Comparison of ENCODE assay signal across 17 cellular contexts in the genomic region with DNA sequence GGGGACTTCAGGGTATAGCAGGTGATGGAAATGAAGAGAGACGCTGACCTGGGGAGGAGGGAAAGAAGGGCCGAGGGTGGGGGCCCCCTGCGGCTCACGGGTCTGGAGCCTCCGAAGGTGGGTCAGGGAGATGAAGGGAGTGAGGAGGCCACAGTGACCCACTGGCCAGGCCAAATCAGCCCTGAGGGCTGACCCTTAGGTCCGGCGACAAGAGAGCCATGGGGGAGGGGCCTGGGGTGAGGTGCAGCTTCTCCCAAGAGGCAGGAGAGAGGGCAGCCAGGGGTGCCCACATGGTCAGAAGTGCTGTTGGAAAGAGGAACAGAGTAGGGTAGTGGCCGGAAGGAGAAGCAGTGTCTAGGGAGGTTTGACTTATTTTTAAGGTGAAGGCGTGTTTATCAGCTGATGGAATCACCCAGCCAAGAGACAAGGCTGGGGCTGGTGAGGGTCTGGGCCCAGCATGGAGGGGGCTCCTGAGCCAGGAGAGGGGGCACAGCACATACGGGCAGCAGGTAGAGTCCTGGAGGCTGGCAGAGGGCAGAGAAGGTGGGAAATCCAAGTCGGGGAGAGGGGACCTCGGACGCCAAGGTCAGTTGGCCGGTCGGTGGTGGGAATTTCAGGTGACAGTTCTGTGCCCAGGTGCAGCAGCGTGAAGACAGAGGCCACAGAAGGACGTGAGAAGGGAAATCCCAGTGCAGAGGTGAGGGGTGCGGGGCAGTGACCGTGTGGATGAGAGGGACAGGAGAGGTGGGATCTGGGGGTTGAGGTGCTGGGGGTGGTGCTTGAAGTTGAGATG. TPM values are rescaled to one million over a fixed set of nuclear protein-coding genes. Genes with fewer than 3 reads are reported as not detected.
A peak's percentile ranks its signal among the peaks of the same experiment; 100 is the strongest.
DNase-seq lines count a peak whose midpoint lies in the region; ATAC-seq and TF ChIP-seq lines count a peak whose summit lies in the region.
"Had no signal": no experiment of that assay in that cellular context is flagged by ENCODE, and none has a peak within 500 bp of the region (broad histone marks: within the 10 kb centered on the region; RNA-seq: fewer than 3 reads in every experiment).

No MANE protein-coding gene starts in this region.

- no peak for TF ChIP-seq CTCF in HL-60 (IDR thresholded peaks at IDR 0.05; ENCODE audit: insufficient read depth, low read length)
- TF ChIP-seq CTCF in Peyer's patch (IDR thresholded peaks at IDR 0.05): no peak
- TF ChIP-seq CTCF in sigmoid colon (IDR thresholded peaks at IDR 0.05): no peak

- DNase-seq in HL-60 (ENCODE audit: low read depth in 1 of 2, low spot score in 1 of 2) (peak; percentile 81 to 94), Peyer's patch (peak; percentile 37 to 63 (median 47)), globus pallidus (ENCODE audit: low spot score) (peak; percentile 57), sigmoid colon (peak; percentile 66), NCI-H524 (lab: John Stamatoyannopoulos, UW) (no peak)
- DNase-seq: activated CD4-positive, alpha-beta T cell treated with anti-CD3 and anti-CD28 coated beads for 1 hour; kidney; NCI-H1092 treated with DMSO at 0.1 percent for 48 hours; NCI-H510A; SHP77 treated with DMSO at 0.1 percent for 48 hours; transverse colon had no signal

- no peak for ATAC-seq in HG03342 (IDR thresholded peaks at IDR 0.05; ENCODE audit: unreplicated experiment)
- no peak for ATAC-seq in HG02938 (IDR thresholded peaks at IDR 0.05; ENCODE audit: unreplicated experiment)
- no peak for ATAC-seq in GM19452 (IDR thresholded peaks at IDR 0.05; ENCODE audit: unreplicated experiment)

- no peaks in the 10 kb centered on the region for H3K27me3 ChIP-seq in HL-60 (ENCODE audit: insufficient read depth, poor library complexity, severe bottlenecking)
- no peaks in the 10 kb centered on the region for H3K27me3 ChIP-seq in Peyer's patch
- no peaks in the 10 kb centered on the region for H3K27me3 ChIP-seq in sigmoid colon
- H3K27me3 ChIP-seq: transverse colon had no signal

- peak overlapping the region; percentile 70 for H3K27ac ChIP-seq in HL-60 (replicated peaks)
- no peak overlapping the region for H3K27ac ChIP-seq in Peyer's patch
- H3K27ac ChIP-seq in sigmoid colon: no peak overlapping the region
- H3K27ac ChIP-seq: transverse colon had no signal

- H3K4me3 ChIP-seq in HL-60 (replicated peaks; ENCODE audit: insufficient read depth, low read length) (peak overlapping the region; percentile 10; the same call in 1 of the 2 replicates), Peyer's patch (peak overlapping the region in 1 of 4 donors; percentile 24), sigmoid colon (no peak overlapping the region)
- H3K4me3 ChIP-seq: transverse colon had no signal

- H3K36me3 ChIP-seq in Peyer's patch: no peaks in the 10 kb centered on the region
- H3K36me3 ChIP-seq in sigmoid colon: no peaks in the 10 kb centered on the region
- H3K36me3 ChIP-seq: transverse colon had no signal

- intact Hi-C loops in sigmoid colon (cut with DNase I): no loop called here

- H3K9me3 ChIP-seq in Peyer's patch (no peaks in the 10 kb centered on the region), sigmoid colon (no peaks in the 10 kb centered on the region)
- H3K9me3 ChIP-seq: transverse colon had no signal

- H3K4me1 ChIP-seq in Peyer's patch: no peaks in the 10 kb centered on the region
- no peaks in the 10 kb centered on the region for H3K4me1 ChIP-seq in sigmoid colon
- H3K4me1 ChIP-seq: transverse colon had no signal

- WGBS in sigmoid colon, 2 donors: 64 to 84% methylated on average over 19 of the region's 19 CpGs

- TF ChIP-seq POLR2A in Peyer's patch (IDR thresholded peaks at IDR 0.05) (no peak), sigmoid colon (IDR thresholded peaks at IDR 0.05) (no peak)

- TF ChIP-seq EP300 in sigmoid colon (IDR thresholded peaks at IDR 0.05): no peak

RNA-seq across cellular contexts. Expression of gene LINC01488, which starts 49.0 kb away (rescaled TPM):
- total RNA-seq in Peyer's patch: not detected
- under 1 TPM in 1 of 4 donors, not detected in 3; 0.36 TPM for total RNA-seq in sigmoid colon
- not detected for polyA plus RNA-seq in sigmoid colon
- total RNA-seq: activated T-helper 1 cell treated with anti-CD3 and anti-CD28 coated beads, Interleukin-12 subunit alpha, Interleukin-12 subunit beta, Interleukin-2, Interleukin-4 antibody, amounts not matched to agents 30 ng/mL and 10 ng/mL and 1 ng/mL, durations not matched to agents 14 hours and 24 hours and 36 hours; astrocyte; kidney; neural crest cell; transverse colon had no signal

Comparison
In these comparisons a context has a peak if more than half of its experiments do, and no peak if none do; other contexts are left out.
1. DNase-seq: peak in HL-60 (2 of 2), Peyer's patch (3 of 3), globus pallidus (single experiment) and sigmoid colon (single experiment); none in NCI-H524 (0 of 2).